Comparison of ENCODE assay signal across 8 cellular contexts in the genomic region with DNA sequence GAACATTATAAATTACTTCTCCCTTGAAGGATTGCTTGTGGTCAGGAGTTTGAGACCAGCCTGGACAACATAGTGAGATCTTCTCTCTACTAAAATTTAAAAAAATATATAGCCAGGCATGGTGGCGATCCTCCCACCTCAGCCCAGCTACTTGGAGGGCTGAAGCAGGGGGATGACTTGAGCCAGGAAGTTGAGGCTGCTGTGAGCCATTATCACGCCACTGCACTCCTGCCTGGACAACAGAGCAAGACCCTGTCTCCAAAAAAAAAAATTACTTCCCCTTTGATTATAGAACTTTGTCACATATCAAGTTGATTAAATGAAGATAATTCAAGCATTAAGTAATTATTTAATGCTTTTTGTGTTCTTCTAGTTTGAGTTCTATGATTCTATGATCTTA.
"Had no signal": no experiment of that assay in that cellular context is flagged by ENCODE, and none has a peak within 500 bp of the region (broad histone marks: within the 10 kb centered on the region; RNA-seq: fewer than 3 reads in every experiment).

No MANE protein-coding gene starts in this region.

- H3K4me1 Mint-ChIP-seq: GM23338 had no signal

- FAIRE-seq: H1, H54, HTR-8/SVneo had no signal

- H3K4me3 ChIP-seq: GM23338 had no signal

- H3K27ac Mint-ChIP-seq: GM23338, H9 had no signal

- H3K9me3 Mint-ChIP-seq: GM23338, H9 had no signal

- ATAC-seq: GM23338, HCT116 had no signal

- DNase-seq: H9, IMR-90, KBM-7 had no signal

- H3K4me3 Mint-ChIP-seq: GM23338, H9 had no signal
